In the genomic region with DNA sequence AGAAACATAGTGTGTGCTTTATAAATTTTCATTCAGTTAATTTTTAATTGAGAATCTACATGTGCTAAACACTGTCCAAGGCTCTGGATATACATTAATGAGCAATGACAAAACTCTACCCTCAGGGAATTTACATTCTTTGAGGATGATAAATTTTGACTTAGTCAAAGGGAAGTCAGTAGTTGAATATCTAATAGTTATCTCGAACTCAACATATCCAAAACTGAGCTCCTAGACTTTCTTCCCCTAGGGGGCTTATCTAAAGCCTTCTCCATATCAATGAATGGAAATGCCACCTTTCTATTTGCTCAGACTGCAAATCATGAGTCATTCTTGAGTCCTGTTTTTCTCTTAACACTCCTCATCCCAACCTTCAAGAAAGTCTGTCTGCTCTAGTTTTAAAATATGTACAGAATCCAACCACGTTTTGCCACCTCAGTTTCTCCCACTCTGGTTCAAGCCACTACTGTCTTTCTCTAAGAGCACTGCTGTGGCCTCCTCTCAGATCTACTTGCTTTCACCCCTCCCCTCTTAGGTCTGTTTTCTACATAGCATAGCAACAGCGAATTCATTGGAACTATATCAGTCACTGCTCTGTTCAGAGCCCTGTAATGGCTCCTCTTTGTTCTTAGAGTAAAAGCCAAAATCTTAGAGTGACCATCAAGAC, we compare ENCODE assay signal across 17 cellular contexts. TPM values are rescaled to one million over a fixed set of nuclear protein-coding genes. Genes with fewer than 3 reads are reported as not detected.
"Had no signal": no experiment of that assay in that cellular context is flagged by ENCODE, and none has a peak within 500 bp of the region (broad histone marks: within the 10 kb centered on the region; RNA-seq: fewer than 3 reads in every experiment).

No MANE protein-coding gene starts in this region.

- H3K27ac ChIP-seq: dorsolateral prefrontal cortex, heart right ventricle, left ventricle myocardium inferior, stomach, uterus had no signal

- DNase-seq: activated CD4-positive, alpha-beta memory T cell treated with anti-CD3 and anti-CD28 coated beads for 36 hours; activated CD4-positive, CD25-positive, alpha-beta regulatory T cell treated with anti-CD3 and anti-CD28 coated beads, Interleukin-2, amount 50 U/mL, for 72 hours; activated naive CD8-positive, alpha-beta T cell treated with anti-CD3 and anti-CD28 coated beads, Interleukin-2, amount 10 ng/mL, durations not matched to agents 7 days and 5 days; anterior cingulate cortex; dorsolateral prefrontal cortex; heart right ventricle; islet precursor cell; left ventricle myocardium inferior; mesenchymal stem cell; nephron progenitor cell; stimulated activated CD4-positive, alpha-beta T cell treated with anti-CD3 and anti-CD28 coated beads, Interleukin-4, amount 100 ng/mL, for 1 hour; stimulated activated CD8-positive, alpha-beta memory T cell treated with anti-CD3 and anti-CD28 coated beads, Interleukin-4, amount 100 ng/mL, for 48 hours; stomach; uterus had no signal

- H3K4me3 ChIP-seq: dorsolateral prefrontal cortex, heart right ventricle, left ventricle myocardium inferior, stomach, uterus had no signal

- H3K36me3 ChIP-seq: heart right ventricle, left ventricle myocardium inferior, stomach, uterus had no signal

- FAIRE-seq: frontal cortex had no signal

- H3K27me3 ChIP-seq: dorsolateral prefrontal cortex, stomach, uterus had no signal

- H3K4me1 ChIP-seq: stomach, uterus had no signal

- H3K9me3 ChIP-seq: heart right ventricle, left ventricle myocardium inferior, stomach, uterus had no signal

RNA-seq across cellular contexts. Expression of gene PARM1, which starts 9.5 kb away (rescaled TPM):
- total RNA-seq: activated CD4-positive, alpha-beta memory T cell treated with anti-CD3 and anti-CD28 coated beads for 36 hours; activated naive CD8-positive, alpha-beta T cell treated with anti-CD3 and anti-CD28 coated beads, Interleukin-2, amount 10 ng/mL, durations not matched to agents 7 days and 5 days; osteocyte; T-helper 2 cell treated with Interferon-gamma antibody and Interleukin-4, amounts not matched to agents 100 ng/mL and 5 ng/mL, for 36 hours had no signal
